ENCODE assay signal across 20 cellular contexts in the genomic region with DNA sequence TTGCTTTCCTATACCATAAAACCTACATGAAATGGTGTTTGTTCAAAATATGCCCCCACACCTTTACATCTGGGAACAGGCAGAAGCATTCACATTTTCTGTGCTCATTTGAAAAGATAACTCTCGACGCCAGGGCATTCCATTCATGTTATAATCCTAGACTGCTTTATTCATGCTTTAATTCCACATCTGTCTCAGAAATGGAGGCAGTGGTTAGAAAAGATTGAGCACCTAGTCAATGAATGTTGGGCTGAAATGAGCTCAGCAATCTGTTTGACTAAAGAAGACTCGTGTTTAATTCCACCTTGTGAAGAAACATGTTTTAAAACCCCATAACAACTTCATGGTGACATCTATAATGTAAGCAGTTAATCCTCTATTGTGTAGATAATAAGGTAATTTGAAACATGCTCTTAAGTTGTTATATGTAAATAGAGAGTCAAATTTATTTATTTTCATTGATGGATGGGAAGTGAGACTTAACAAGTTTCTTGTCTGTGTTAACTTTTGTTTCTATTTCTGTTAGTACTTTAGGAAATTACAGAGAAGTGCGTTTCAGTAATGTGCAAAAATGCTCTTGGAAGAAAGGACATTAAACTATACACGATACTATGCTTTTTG.
"Had no signal": no experiment of that assay in that cellular context is flagged by ENCODE, and none has a peak within 500 bp of the region (broad histone marks: within the 10 kb centered on the region; RNA-seq: fewer than 3 reads in every experiment).

No MANE protein-coding gene starts in this region.

- H3K79me2 ChIP-seq: hepatocyte had no signal

- H3K4me3 ChIP-seq: dorsolateral prefrontal cortex, hepatocyte, left lung, prostate gland, right atrium auricular region, stomach, testis, tibial artery had no signal

- H3K4me2 ChIP-seq: hepatocyte had no signal

- H3K27ac Mint-ChIP-seq: nephron progenitor cell; stimulated activated effector memory CD8-positive, alpha-beta T cell treated with anti-CD3 and anti-CD28 coated beads, Interleukin-12 subunit alpha, Interleukin-12 subunit beta, amount 100 ng/mL, for 72 hours; type B pancreatic cell had no signal

- H3K4me1 Mint-ChIP-seq: stimulated activated effector memory CD8-positive, alpha-beta T cell treated with anti-CD3 and anti-CD28 coated beads, Interleukin-12 subunit alpha, Interleukin-12 subunit beta, amount 100 ng/mL, for 72 hours had no signal

- H2AFZ ChIP-seq: hepatocyte had no signal

- H3K9me3 ChIP-seq: left lung, prostate gland, right atrium auricular region, stomach, testis, tibial artery had no signal

- ATAC-seq: left cardiac atrium; left lung; naive thymus-derived CD8-positive, alpha-beta T cell; sciatic nerve; stimulated activated effector memory CD8-positive, alpha-beta T cell treated with anti-CD3 and anti-CD28 coated beads, Interleukin-12 subunit alpha, Interleukin-12 subunit beta, amount 100 ng/mL, for 72 hours had no signal

- H3K36me3 Mint-ChIP-seq: naive thymus-derived CD8-positive, alpha-beta T cell; stimulated activated effector memory CD8-positive, alpha-beta T cell treated with anti-CD3 and anti-CD28 coated beads, Interleukin-12 subunit alpha, Interleukin-12 subunit beta, amount 100 ng/mL, for 72 hours; type B pancreatic cell had no signal

- H3K27me3 ChIP-seq: dorsolateral prefrontal cortex, hepatocyte, left lung, right atrium auricular region, stomach, testis, tibial artery had no signal

- H3K9me3 Mint-ChIP-seq: naive thymus-derived CD8-positive, alpha-beta T cell; nephron progenitor cell; stimulated activated effector memory CD8-positive, alpha-beta T cell treated with anti-CD3 and anti-CD28 coated beads, Interleukin-12 subunit alpha, Interleukin-12 subunit beta, amount 100 ng/mL, for 72 hours; type B pancreatic cell had no signal

- DNase-seq: dorsolateral prefrontal cortex; effector CD4-positive, alpha-beta T cell; head of caudate nucleus; left cardiac atrium; left lung; naive thymus-derived CD8-positive, alpha-beta T cell; nephron progenitor cell; nucleus accumbens; stimulated activated CD4-positive, alpha-beta T cell treated with anti-CD3 and anti-CD28 coated beads, Interleukin-2, amount 100 ng/mL, for 24 hours; stimulated activated CD4-positive, alpha-beta T cell treated with anti-CD3 and anti-CD28 coated beads, Interleukin-4, amount 100 ng/mL, for 24 hours; stimulated activated naive CD4-positive, alpha-beta T cell treated with Interleukin-2 at 50 U/mL for 16 hours; stomach; testis; tibial artery had no signal

- H3K4me3 Mint-ChIP-seq: naive thymus-derived CD8-positive, alpha-beta T cell; nephron progenitor cell; stimulated activated effector memory CD8-positive, alpha-beta T cell treated with anti-CD3 and anti-CD28 coated beads, Interleukin-12 subunit alpha, Interleukin-12 subunit beta, amount 100 ng/mL, for 72 hours; type B pancreatic cell had no signal

- H3K36me3 ChIP-seq: left lung, prostate gland, right atrium auricular region, stomach, tibial artery had no signal

- H3K27me3 Mint-ChIP-seq: naive thymus-derived CD8-positive, alpha-beta T cell; type B pancreatic cell had no signal

- H3K27ac ChIP-seq: dorsolateral prefrontal cortex, hepatocyte, left lung, prostate gland, right atrium auricular region, stomach, testis, tibial artery had no signal

- H3K4me1 ChIP-seq: left lung, prostate gland, right atrium auricular region, stomach, testis had no signal
